In genomic region chr1:2577565-2578075, GRCh38 we compare ENCODE assay signal across 12 cellular contexts. TPM values are rescaled to one million over a fixed set of nuclear protein-coding genes. Genes with fewer than 3 reads are reported as not detected.
DNase-seq lines count a peak whose midpoint lies in the region; ATAC-seq and TF ChIP-seq lines count a peak whose summit lies in the region.
"Not testable (repeated sequence)": the region's sequence is repeated elsewhere in the genome, so short reads cannot be mapped to it uniquely, and the experiment has no call there.
"Had no signal": no experiment of that assay in that cellular context is flagged by ENCODE, and none has a peak within 500 bp of the region (broad histone marks: within the 10 kb centered on the region; RNA-seq: fewer than 3 reads in every experiment).

No MANE protein-coding gene starts in this region.

- not testable (repeated sequence) for H3K9me3 ChIP-seq in colonic mucosa, lower lobe of right lung

- H3K9ac ChIP-seq in colonic mucosa (ENCODE audit: low read depth in 2 of 2, low read length in 2 of 2) = peak overlapping the region; percentile 64 to 85

- intact Hi-C loops in colonic mucosa (cut with DNase I); lower lobe of right lung (cut with DNase I): not testable (repeated sequence)

- peak overlapping the region; percentile 40 for H3K4me3 ChIP-seq in colonic mucosa
- peak overlapping the region; percentile 31 for H3K4me3 ChIP-seq in lower lobe of right lung

- H3K9me3 Mint-ChIP-seq in activated CD4-positive, alpha-beta memory T cell treated with anti-CD3 and anti-CD28 coated beads, Interleukin-2, amount 10 ng/mL, durations not matched to agents 7 days and 5 days = peaks cover 18% of the 10 kb centered on the region

- CTCF ChIA-PET in activated CD4-positive, alpha-beta memory T cell treated with anti-CD3 and anti-CD28 coated beads, Interleukin-2, amount 10 ng/mL, durations not matched to agents 7 days and 5 days (lab: Charles Lee) = interaction anchor here (0.6 to 2.8 kb wide), 6 partner anchors 10 to 695 kb away, joined by 3 to 18 read pairs (median 8); partner anchors contain the start of gene TNFRSF14

- ATAC-seq in GM19035 (IDR thresholded peaks at IDR 0.05; ENCODE audit: unreplicated experiment) (peak; percentile 39), HG02642 (IDR thresholded peaks at IDR 0.05; ENCODE audit: poor library complexity, unreplicated experiment) (peak; percentile 48), HG03520 (IDR thresholded peaks at IDR 0.05; ENCODE audit: unreplicated experiment) (peak; percentile 30), lower lobe of right lung (peak; percentile 3 to 4)

- peak; percentile 36 for DNase-seq in CD1c-positive myeloid dendritic cell (ENCODE audit: extremely low spot score)
- DNase-seq in activated CD4-positive, alpha-beta memory T cell treated with anti-CD3 and anti-CD28 coated beads, Interleukin-2, amount 10 ng/mL, durations not matched to agents 7 days and 5 days = peak; percentile 75
- not testable (repeated sequence) for DNase-seq in colonic mucosa
- DNase-seq in lower lobe of right lung = peak; percentile 48
- DNase-seq in stimulated activated CD4-positive, alpha-beta T cell treated with anti-CD3 and anti-CD28 coated beads, Interleukin-4, amount 100 ng/mL, for 1 hour = peak; percentile 44

- H3K27me3 ChIP-seq in colonic mucosa; lower lobe of right lung (ENCODE audit: low read depth): not testable (repeated sequence)

- not testable (repeated sequence) for TF ChIP-seq CTCF in colonic mucosa (IDR thresholded peaks at IDR 0.05); lower lobe of right lung (IDR thresholded peaks at IDR 0.05)

- peaks cover 68% of the 10 kb centered on the region for H3K4me1 Mint-ChIP-seq in activated CD4-positive, alpha-beta memory T cell treated with anti-CD3 and anti-CD28 coated beads, Interleukin-2, amount 10 ng/mL, durations not matched to agents 7 days and 5 days

- not testable (repeated sequence) for H3K4me1 ChIP-seq in colonic mucosa
- peaks cover 36% of the 10 kb centered on the region for H3K4me1 ChIP-seq in lower lobe of right lung

- POLR2A ChIA-PET in activated CD4-positive, alpha-beta memory T cell treated with anti-CD3 and anti-CD28 coated beads, Interleukin-2, amount 10 ng/mL, durations not matched to agents 7 days and 5 days (lab: Charles Lee) = interaction anchor here (0.6 to 3.8 kb wide), 13 partner anchors 9 to 1219 kb away, joined by 3 to 94 read pairs (median 7); partner anchors contain the start of genes LRRC47, PANK4, PRXL2B and RER1

- peaks cover 21% of the 10 kb centered on the region for H3K36me3 Mint-ChIP-seq in activated CD4-positive, alpha-beta memory T cell treated with anti-CD3 and anti-CD28 coated beads, Interleukin-2, amount 10 ng/mL, durations not matched to agents 7 days and 5 days (ENCODE audit: low read depth)

- H3K36me3 ChIP-seq in colonic mucosa, lower lobe of right lung: not testable (repeated sequence)

- H3K4me3 Mint-ChIP-seq in activated CD4-positive, alpha-beta memory T cell treated with anti-CD3 and anti-CD28 coated beads, Interleukin-2, amount 10 ng/mL, durations not matched to agents 7 days and 5 days = peak overlapping the region; percentile 71

- H3K27me3 Mint-ChIP-seq in activated CD4-positive, alpha-beta memory T cell treated with anti-CD3 and anti-CD28 coated beads, Interleukin-2, amount 10 ng/mL, durations not matched to agents 7 days and 5 days = not testable (repeated sequence)

- H3K27ac Mint-ChIP-seq in activated CD4-positive, alpha-beta memory T cell treated with anti-CD3 and anti-CD28 coated beads, Interleukin-2, amount 10 ng/mL, durations not matched to agents 7 days and 5 days = peak overlapping the region; percentile 92

- H3K27ac ChIP-seq in colonic mucosa (peak overlapping the region; percentile 96), lower lobe of right lung (peak overlapping the region; percentile 76)

RNA-seq across cellular contexts. Expression of gene PRXL2B, which starts 9.0 kb away (rescaled TPM):
- total RNA-seq in activated CD4-positive, alpha-beta memory T cell treated with anti-CD3 and anti-CD28 coated beads, Interleukin-2, amount 10 ng/mL, durations not matched to agents 7 days and 5 days = 10 to 100 TPM; 17.0 to 22.2 TPM
- 100 to 1,000 TPM; 105 to 120 TPM for total RNA-seq in colonic mucosa
- 26.3 TPM for total RNA-seq in lower lobe of right lung

RNA-seq across cellular contexts. Expression of gene TNFRSF14, which starts 21.4 kb away (rescaled TPM):
- 100 to 1,000 TPM; 171 to 173 TPM for total RNA-seq in activated CD4-positive, alpha-beta memory T cell treated with anti-CD3 and anti-CD28 coated beads, Interleukin-2, amount 10 ng/mL, durations not matched to agents 7 days and 5 days
- 100 to 1,000 TPM; 111 to 145 TPM for total RNA-seq in colonic mucosa
- 152 TPM for total RNA-seq in lower lobe of right lung

RNA-seq across cellular contexts. Expression of gene HES5, which starts 47.6 kb away (rescaled TPM):
- not detected for total RNA-seq in activated CD4-positive, alpha-beta memory T cell treated with anti-CD3 and anti-CD28 coated beads, Interleukin-2, amount 10 ng/mL, durations not matched to agents 7 days and 5 days
- total RNA-seq in colonic mucosa (1 to 10 TPM; 2.5 to 4.2 TPM), lower lobe of right lung (1.5 TPM)
- total RNA-seq: A673, Daoy, GM23248, SJSA1 had no signal

RNA-seq across cellular contexts. Expression of gene PANK4, which starts 51.2 kb away (rescaled TPM):
- total RNA-seq in activated CD4-positive, alpha-beta memory T cell treated with anti-CD3 and anti-CD28 coated beads, Interleukin-2, amount 10 ng/mL, durations not matched to agents 7 days and 5 days = 10 to 100 TPM; 71.7 to 72.6 TPM
- total RNA-seq in colonic mucosa = 10 to 100 TPM; 27.0 to 42.0 TPM
- 39.2 TPM for total RNA-seq in lower lobe of right lung

RNA-seq across cellular contexts. Expression of gene MMEL1, which starts 55.2 kb away (rescaled TPM):
- total RNA-seq in activated CD4-positive, alpha-beta memory T cell treated with anti-CD3 and anti-CD28 coated beads, Interleukin-2, amount 10 ng/mL, durations not matched to agents 7 days and 5 days = 1 to 10 TPM; 1.0 to 1.5 TPM
- 10 to 100 TPM; 11.4 to 13.9 TPM for total RNA-seq in colonic mucosa
- 7.6 TPM for total RNA-seq in lower lobe of right lung
- total RNA-seq: A673, Daoy, GM23248, SJSA1 had no signal
